Comparison of ENCODE assay signal across 26 cellular contexts in genomic region chr7:17620588-17620987, GRCh38.
"Had no signal": no experiment of that assay in that cellular context is flagged by ENCODE, and none has a peak within 500 bp of the region (broad histone marks: within the 10 kb centered on the region; RNA-seq: fewer than 3 reads in every experiment).

No MANE protein-coding gene starts in this region.

- DNase-seq: colonic mucosa; effector CD8-positive, alpha-beta T cell; erythroblast; esophagus squamous epithelium; left ventricle myocardium superior; lower lobe of right lung; naive thymus-derived CD8-positive, alpha-beta T cell; nephron progenitor cell; nucleus accumbens; ovary; posterior cingulate gyrus; psoas muscle; right cardiac atrium; spleen; stimulated activated CD4-positive, alpha-beta T cell treated with anti-CD3 and anti-CD28 coated beads, Interleukin-4, amount 100 ng/mL, for 4 hours; upper lobe of left lung; uterus had no signal

- H3K27me3 ChIP-seq: colonic mucosa, esophagus squamous epithelium, ovary, spleen, tibial nerve, upper lobe of left lung, uterus had no signal

- H3K4me3 ChIP-seq: colonic mucosa, esophagus squamous epithelium, lower lobe of right lung, ovary, psoas muscle, skin epidermis, spleen, thoracic aorta, tibial nerve, upper lobe of left lung, uterus had no signal

- FAIRE-seq: endothelial cell of umbilical vein, frontal cortex, keratinocyte had no signal

- H3K27me3 Mint-ChIP-seq: dendritic cell treated with granulocyte-macrophage colony-stimulating factor and Interleukin-4, amounts not matched to agents 40 ng/mL and 50 ng/mL, for 4 days; stimulated activated memory B cell treated with anti-CD40 and anti-IgM and Interleukin-4, amounts not matched to agents 10 μg/mL and 1 μg/mL and 100 μg/mL, for 72 hours had no signal

- ATAC-seq: left ventricle myocardium superior; lower lobe of right lung; naive thymus-derived CD8-positive, alpha-beta T cell; psoas muscle; right cardiac atrium; stimulated activated memory B cell treated with anti-CD40 and anti-IgM and Interleukin-4, amounts not matched to agents 10 μg/mL and 1 μg/mL and 100 μg/mL, for 72 hours had no signal

- H3K27ac Mint-ChIP-seq: dendritic cell treated with granulocyte-macrophage colony-stimulating factor and Interleukin-4, amounts not matched to agents 40 ng/mL and 50 ng/mL, for 4 days; naive thymus-derived CD8-positive, alpha-beta T cell; nephron progenitor cell; stimulated activated memory B cell treated with anti-CD40 and anti-IgM and Interleukin-4, amounts not matched to agents 10 μg/mL and 1 μg/mL and 100 μg/mL, for 72 hours; stimulated activated naive CD8-positive, alpha-beta T cell treated with anti-CD3 and anti-CD28 coated beads, Interleukin-15, Interleukin-2, amounts not matched to agents 100 ng/mL and 50 ng/mL, for 24 hours had no signal

- H3K4me1 ChIP-seq: colonic mucosa, esophagus squamous epithelium, lower lobe of right lung, psoas muscle, spleen, uterus had no signal

- H3K4me1 Mint-ChIP-seq: naive thymus-derived CD8-positive, alpha-beta T cell; stimulated activated memory B cell treated with anti-CD40 and anti-IgM and Interleukin-4, amounts not matched to agents 10 μg/mL and 1 μg/mL and 100 μg/mL, for 72 hours had no signal

- H3K9me3 Mint-ChIP-seq: dendritic cell treated with granulocyte-macrophage colony-stimulating factor and Interleukin-4, amounts not matched to agents 40 ng/mL and 50 ng/mL, for 4 days; nephron progenitor cell; stimulated activated memory B cell treated with anti-CD40 and anti-IgM and Interleukin-4, amounts not matched to agents 10 μg/mL and 1 μg/mL and 100 μg/mL, for 72 hours; stimulated activated naive CD8-positive, alpha-beta T cell treated with anti-CD3 and anti-CD28 coated beads, Interleukin-15, Interleukin-2, amounts not matched to agents 100 ng/mL and 50 ng/mL, for 24 hours had no signal

- H3K36me3 ChIP-seq: colonic mucosa, esophagus squamous epithelium, lower lobe of right lung, ovary, spleen, thoracic aorta, tibial nerve, upper lobe of left lung, uterus had no signal

- H3K36me3 Mint-ChIP-seq: naive thymus-derived CD8-positive, alpha-beta T cell; stimulated activated memory B cell treated with anti-CD40 and anti-IgM and Interleukin-4, amounts not matched to agents 10 μg/mL and 1 μg/mL and 100 μg/mL, for 72 hours had no signal

- H3K9me3 ChIP-seq: colonic mucosa, esophagus squamous epithelium, lower lobe of right lung, ovary, psoas muscle, spleen, thoracic aorta, tibial nerve, upper lobe of left lung, uterus had no signal

- H3K27ac ChIP-seq: colonic mucosa, esophagus squamous epithelium, lower lobe of right lung, ovary, psoas muscle, skin epidermis, spleen, thoracic aorta, tibial nerve, upper lobe of left lung, uterus had no signal

- H3K4me3 Mint-ChIP-seq: dendritic cell treated with granulocyte-macrophage colony-stimulating factor and Interleukin-4, amounts not matched to agents 40 ng/mL and 50 ng/mL, for 4 days; naive thymus-derived CD8-positive, alpha-beta T cell; nephron progenitor cell; stimulated activated memory B cell treated with anti-CD40 and anti-IgM and Interleukin-4, amounts not matched to agents 10 μg/mL and 1 μg/mL and 100 μg/mL, for 72 hours; stimulated activated naive CD8-positive, alpha-beta T cell treated with anti-CD3 and anti-CD28 coated beads, Interleukin-15, Interleukin-2, amounts not matched to agents 100 ng/mL and 50 ng/mL, for 24 hours had no signal
